Comparison of ENCODE assay signal across 21 cellular contexts in genomic region chr4:2825184-2825506, GRCh38.
"Had no signal": no experiment of that assay in that cellular context is flagged by ENCODE, and none has a peak within 500 bp of the region (broad histone marks: within the 10 kb centered on the region; RNA-seq: fewer than 3 reads in every experiment).

No MANE protein-coding gene starts in this region.

- H3K27ac Mint-ChIP-seq: activated CD8-positive, alpha-beta T cell treated with anti-CD3 and anti-CD28 coated beads, Interleukin-2, amount 10 ng/mL, durations not matched to agents 7 days and 5 days; activated naive CD4-positive, alpha-beta T cell treated with anti-CD3 and anti-CD28 coated beads, Interleukin-2, amount 10 ng/mL, durations not matched to agents 7 days and 5 days; dendritic cell treated with granulocyte-macrophage colony-stimulating factor and Interleukin-4, amounts not matched to agents 40 ng/mL and 50 ng/mL, for 4 days had no signal

- H3K4me3 ChIP-seq: ascending aorta, esophagus squamous epithelium, lower lobe of right lung, suprapubic skin, vagina had no signal

- H3K27me3 Mint-ChIP-seq: activated naive CD4-positive, alpha-beta T cell treated with anti-CD3 and anti-CD28 coated beads, Interleukin-2, amount 10 ng/mL, durations not matched to agents 7 days and 5 days; dendritic cell treated with granulocyte-macrophage colony-stimulating factor and Interleukin-4, amounts not matched to agents 40 ng/mL and 50 ng/mL, for 4 days; stimulated activated naive CD8-positive, alpha-beta T cell treated with anti-CD3 and anti-CD28 coated beads, Interleukin-15, amount 100 ng/mL, for 72 hours had no signal

- H3K27ac ChIP-seq: ascending aorta, esophagus squamous epithelium, lower lobe of right lung, suprapubic skin, vagina had no signal

- H3K9me3 Mint-ChIP-seq: activated naive CD4-positive, alpha-beta T cell treated with anti-CD3 and anti-CD28 coated beads, Interleukin-2, amount 10 ng/mL, durations not matched to agents 7 days and 5 days; dendritic cell treated with granulocyte-macrophage colony-stimulating factor and Interleukin-4, amounts not matched to agents 40 ng/mL and 50 ng/mL, for 4 days; nephron; stimulated activated naive CD8-positive, alpha-beta T cell treated with anti-CD3 and anti-CD28 coated beads, Interleukin-15, amount 100 ng/mL, for 72 hours had no signal

- ATAC-seq: activated CD8-positive, alpha-beta T cell treated with anti-CD3 and anti-CD28 coated beads, Interleukin-2, amount 10 ng/mL, durations not matched to agents 7 days and 5 days; lower lobe of right lung; stimulated activated naive CD8-positive, alpha-beta T cell treated with anti-CD3 and anti-CD28 coated beads, Interleukin-15, amount 100 ng/mL, for 72 hours had no signal

- DNase-seq: activated CD4-positive, alpha-beta T cell treated with anti-CD3 and anti-CD28 coated beads for 48 hours; activated CD4-positive, CD25-positive, alpha-beta regulatory T cell; activated CD8-positive, alpha-beta memory T cell treated with anti-CD3 and anti-CD28 coated beads, Interleukin-2, amount 50 U/mL, for 48 hours; activated CD8-positive, alpha-beta T cell treated with anti-CD3 and anti-CD28 coated beads, Interleukin-2, amount 10 ng/mL, durations not matched to agents 7 days and 5 days; activated effector memory CD4-positive, alpha-beta T cell treated with Interleukin-2 at 50 U/mL for 16 hours; activated naive CD4-positive, alpha-beta T cell treated with anti-CD3 and anti-CD28 coated beads, Interleukin-2, amount 10 ng/mL, durations not matched to agents 7 days and 5 days; activated T-cell treated with anti-CD3 and anti-CD28 coated beads, Interleukin-2, amount 50 U/mL, for 48 hours; effector CD8-positive, alpha-beta T cell; esophagus squamous epithelium; occipital lobe; retina; stimulated activated CD4-positive, alpha-beta T cell treated with anti-CD3 and anti-CD28 coated beads, Interleukin-2, amount 100 ng/mL, for 24 hours; stimulated activated naive CD8-positive, alpha-beta T cell treated with anti-CD3 and anti-CD28 coated beads, Interleukin-15, amount 100 ng/mL, for 72 hours; T-helper 9 cell; trophoblast cell had no signal

- H3K4me1 Mint-ChIP-seq: nephron had no signal

- H3K27me3 ChIP-seq: ascending aorta, esophagus squamous epithelium, suprapubic skin, vagina had no signal

- H3K4me3 Mint-ChIP-seq: activated CD8-positive, alpha-beta T cell treated with anti-CD3 and anti-CD28 coated beads, Interleukin-2, amount 10 ng/mL, durations not matched to agents 7 days and 5 days; activated naive CD4-positive, alpha-beta T cell treated with anti-CD3 and anti-CD28 coated beads, Interleukin-2, amount 10 ng/mL, durations not matched to agents 7 days and 5 days; dendritic cell treated with granulocyte-macrophage colony-stimulating factor and Interleukin-4, amounts not matched to agents 40 ng/mL and 50 ng/mL, for 4 days; nephron; stimulated activated naive CD8-positive, alpha-beta T cell treated with anti-CD3 and anti-CD28 coated beads, Interleukin-15, amount 100 ng/mL, for 72 hours had no signal

- H3K9me3 ChIP-seq: ascending aorta, esophagus squamous epithelium, lower lobe of right lung, suprapubic skin, vagina had no signal

- H3K4me1 ChIP-seq: ascending aorta, esophagus squamous epithelium, lower lobe of right lung had no signal
